29 cellular contexts compared by ENCODE assay signal in the genomic region with DNA sequence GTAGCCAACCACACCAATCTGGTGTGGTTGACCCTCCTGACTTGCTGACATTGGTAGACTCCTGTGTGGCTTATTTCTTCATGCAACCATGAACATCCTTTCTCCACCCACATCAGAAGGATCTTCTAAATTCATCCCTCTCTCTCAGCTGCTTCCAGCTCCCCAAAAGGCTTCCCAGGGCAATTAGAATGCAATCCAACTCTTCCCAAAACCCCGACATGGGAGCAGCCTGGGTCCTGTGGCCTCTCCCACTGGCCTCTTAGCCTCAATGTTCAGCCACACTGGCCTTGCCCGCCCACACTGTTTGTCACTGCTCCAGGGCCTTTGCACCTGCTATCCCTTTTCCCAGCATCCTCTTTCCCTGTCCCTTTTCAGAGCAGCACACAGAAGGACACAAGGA.
"Had no signal": no experiment of that assay in that cellular context is flagged by ENCODE, and none has a peak within 500 bp of the region (broad histone marks: within the 10 kb centered on the region; RNA-seq: fewer than 3 reads in every experiment).

No MANE protein-coding gene starts in this region.

- H3K27me3 Mint-ChIP-seq: stimulated activated memory B cell treated with anti-CD40 and anti-IgM and Interleukin-4, amounts not matched to agents 10 μg/mL and 1 μg/mL and 100 μg/mL, for 72 hours; type B pancreatic cell had no signal

- H3K4me3 ChIP-seq: stomach, suprapubic skin, testis, thoracic aorta, thyroid gland, tibial artery, tibial nerve, transverse colon, upper lobe of left lung, upper lobe of right lung, uterus, vagina had no signal

- H3K27me3 ChIP-seq: stomach, suprapubic skin, testis, thyroid gland, tibial artery, tibial nerve, transverse colon, upper lobe of left lung, upper lobe of right lung, uterus, vagina had no signal

- FAIRE-seq: urothelium cell line had no signal

- H3K4me1 ChIP-seq: stomach, suprapubic skin, testis, thyroid gland, tibial artery, tibial nerve, transverse colon, upper lobe of left lung, upper lobe of right lung, uterus, vagina had no signal

- H3K4me3 Mint-ChIP-seq: stimulated activated effector memory CD8-positive, alpha-beta T cell treated with anti-CD3 and anti-CD28 coated beads, Interleukin-12 subunit alpha, Interleukin-12 subunit beta, amount 100 ng/mL, for 72 hours; stimulated activated memory B cell treated with anti-CD40 and anti-IgM and Interleukin-4, amounts not matched to agents 10 μg/mL and 1 μg/mL and 100 μg/mL, for 72 hours; stimulated activated naive B cell treated with anti-CD40 and anti-IgM and Interleukin-4, amounts not matched to agents 10 μg/mL and 1 μg/mL and 100 μg/mL, for 72 hours; stimulated activated naive CD8-positive, alpha-beta T cell treated with anti-CD3 and anti-CD28 coated beads, Interleukin-15, amount 100 ng/mL, for 72 hours; stimulated activated naive CD8-positive, alpha-beta T cell treated with anti-CD3 and anti-CD28 coated beads, Interleukin-15, Interleukin-2, amounts not matched to agents 100 ng/mL and 50 ng/mL, for 24 hours; type B pancreatic cell had no signal

- DNase-seq: stimulated activated CD4-positive, alpha-beta T cell treated with anti-CD3 and anti-CD28 coated beads, Interleukin-2, amount 100 ng/mL, for 48 hours; stimulated activated CD4-positive, alpha-beta T cell treated with anti-CD3 and anti-CD28 coated beads, Interleukin-4, amount 100 ng/mL, for 1 hour; stimulated activated CD4-positive, alpha-beta T cell treated with anti-CD3 and anti-CD28 coated beads, Interleukin-4, amount 100 ng/mL, for 24 hours; stimulated activated CD4-positive, alpha-beta T cell treated with anti-CD3 and anti-CD28 coated beads, Interleukin-4, amount 100 ng/mL, for 4 hours; stimulated activated CD8-positive, alpha-beta memory T cell treated with anti-CD3 and anti-CD28 coated beads, Interleukin-4, amount 100 ng/mL, for 48 hours; stimulated activated naive B cell treated with anti-CD40 and anti-IgM and Interleukin-4, amounts not matched to agents 10 μg/mL and 1 μg/mL and 100 μg/mL, for 72 hours; stimulated activated naive CD4-positive, alpha-beta T cell; stimulated activated naive CD4-positive, alpha-beta T cell treated with Interleukin-2 at 50 U/mL for 16 hours; stimulated activated naive CD8-positive, alpha-beta T cell treated with anti-CD3 and anti-CD28 coated beads, Interleukin-15, amount 100 ng/mL, for 72 hours; stimulated activated naive CD8-positive, alpha-beta T cell treated with anti-CD3 and anti-CD28 coated beads, Interleukin-15, Interleukin-2, amounts not matched to agents 100 U/mL and 50 U/mL, for 24 hours; stomach; substantia nigra; testis; thyroid gland; tibial artery; transverse colon; trophoblast cell; upper lobe of left lung; upper lobe of right lung; uterus had no signal

- H3K9me3 Mint-ChIP-seq: stimulated activated effector memory CD8-positive, alpha-beta T cell treated with anti-CD3 and anti-CD28 coated beads, Interleukin-12 subunit alpha, Interleukin-12 subunit beta, amount 100 ng/mL, for 72 hours had no signal

- H3K36me3 ChIP-seq: stomach, suprapubic skin, thoracic aorta, thyroid gland, tibial artery, tibial nerve, transverse colon, upper lobe of left lung, upper lobe of right lung, uterus, vagina had no signal

- H3K27ac Mint-ChIP-seq: stimulated activated effector memory CD8-positive, alpha-beta T cell treated with anti-CD3 and anti-CD28 coated beads, Interleukin-12 subunit alpha, Interleukin-12 subunit beta, amount 100 ng/mL, for 72 hours; stimulated activated memory B cell treated with anti-CD40 and anti-IgM and Interleukin-4, amounts not matched to agents 10 μg/mL and 1 μg/mL and 100 μg/mL, for 72 hours; stimulated activated naive B cell treated with anti-CD40 and anti-IgM and Interleukin-4, amounts not matched to agents 10 μg/mL and 1 μg/mL and 100 μg/mL, for 72 hours; stimulated activated naive CD8-positive, alpha-beta T cell treated with anti-CD3 and anti-CD28 coated beads, Interleukin-15, amount 100 ng/mL, for 72 hours; stimulated activated naive CD8-positive, alpha-beta T cell treated with anti-CD3 and anti-CD28 coated beads, Interleukin-15, Interleukin-2, amounts not matched to agents 100 ng/mL and 50 ng/mL, for 24 hours; type B pancreatic cell had no signal

- H3K27ac ChIP-seq: stomach, suprapubic skin, testis, thoracic aorta, thyroid gland, tibial artery, tibial nerve, transverse colon, upper lobe of left lung, upper lobe of right lung, uterus, vagina had no signal

- H3K36me3 Mint-ChIP-seq: stimulated activated effector memory CD8-positive, alpha-beta T cell treated with anti-CD3 and anti-CD28 coated beads, Interleukin-12 subunit alpha, Interleukin-12 subunit beta, amount 100 ng/mL, for 72 hours; stimulated activated memory B cell treated with anti-CD40 and anti-IgM and Interleukin-4, amounts not matched to agents 10 μg/mL and 1 μg/mL and 100 μg/mL, for 72 hours; stimulated activated naive B cell treated with anti-CD40 and anti-IgM and Interleukin-4, amounts not matched to agents 10 μg/mL and 1 μg/mL and 100 μg/mL, for 72 hours; type B pancreatic cell had no signal

- H3K9me3 ChIP-seq: suprapubic skin, testis, thoracic aorta, thyroid gland, transverse colon, upper lobe of right lung, uterus, vagina had no signal

- H3K4me1 Mint-ChIP-seq: stimulated activated effector memory CD8-positive, alpha-beta T cell treated with anti-CD3 and anti-CD28 coated beads, Interleukin-12 subunit alpha, Interleukin-12 subunit beta, amount 100 ng/mL, for 72 hours; stimulated activated memory B cell treated with anti-CD40 and anti-IgM and Interleukin-4, amounts not matched to agents 10 μg/mL and 1 μg/mL and 100 μg/mL, for 72 hours; stimulated activated naive B cell treated with anti-CD40 and anti-IgM and Interleukin-4, amounts not matched to agents 10 μg/mL and 1 μg/mL and 100 μg/mL, for 72 hours; stimulated activated naive CD8-positive, alpha-beta T cell treated with anti-CD3 and anti-CD28 coated beads, Interleukin-15, amount 100 ng/mL, for 72 hours had no signal
